ENCODE assay signal across 18 cellular contexts in the genomic region with DNA sequence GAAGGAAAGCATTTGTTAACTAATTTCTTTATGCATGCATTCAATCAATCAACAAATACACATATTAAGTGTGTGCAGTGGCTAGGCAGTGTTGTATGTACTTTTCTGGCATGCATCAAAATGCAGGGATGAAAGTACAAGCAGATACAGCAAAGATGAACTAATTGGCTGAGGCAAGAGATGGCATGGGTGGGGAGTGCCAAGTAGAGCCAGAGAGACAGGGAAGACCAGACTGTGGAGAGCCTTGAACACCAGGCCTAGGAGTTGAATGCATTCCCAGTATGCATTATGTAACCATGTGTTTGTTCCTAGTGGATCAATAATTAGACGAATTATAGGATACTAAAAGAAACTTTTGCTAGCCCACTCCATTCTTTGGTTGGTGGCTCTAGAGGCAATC. TPM values are rescaled to one million over a fixed set of nuclear protein-coding genes. Genes with fewer than 3 reads are reported as not detected.
DNase-seq lines count a peak whose midpoint lies in the region; ATAC-seq and TF ChIP-seq lines count a peak whose summit lies in the region.
"Had no signal": no experiment of that assay in that cellular context is flagged by ENCODE, and none has a peak within 500 bp of the region (broad histone marks: within the 10 kb centered on the region; RNA-seq: fewer than 3 reads in every experiment).

No MANE protein-coding gene starts in this region.

- no peak overlapping the region for H3K27ac ChIP-seq in prostate gland
- H3K27ac ChIP-seq: 22Rv1; A549; BLaER1 treated with 17β-estradiol and CSF1 and Interleukin-3, amounts not matched to agents 10 nM and 100 nM; C4-2B had no signal

- no peak overlapping the region for H3K4me3 Mint-ChIP-seq in activated CD4-positive, alpha-beta T cell treated with anti-CD3 and anti-CD28 coated beads, Interleukin-2, amount 10 ng/mL, durations not matched to agents 24 days and 14 days
- H3K4me3 Mint-ChIP-seq in activated T-cell treated with anti-CD3 and anti-CD28 coated beads, Interleukin-2, amount 50 U/mL, for 72 hours: no peak overlapping the region
- H3K4me3 Mint-ChIP-seq: B cell; CD4-positive, alpha-beta T cell; CD8-positive, alpha-beta T cell had no signal

- H3K4me1 ChIP-seq in prostate gland (replicated peaks): no peaks in the 10 kb centered on the region
- H3K4me1 ChIP-seq: A549; BLaER1 treated with 17β-estradiol and CSF1 and Interleukin-3, amounts not matched to agents 10 nM and 100 nM; Caco-2 had no signal

- H3K36me3 ChIP-seq in prostate gland: no peaks in the 10 kb centered on the region
- H3K36me3 ChIP-seq: BLaER1 treated with 17β-estradiol and CSF1 and Interleukin-3, amounts not matched to agents 10 nM and 100 nM had no signal

- peaks cover 8% of the 10 kb centered on the region for H3K9me3 Mint-ChIP-seq in activated CD4-positive, alpha-beta T cell treated with anti-CD3 and anti-CD28 coated beads, Interleukin-2, amount 10 ng/mL, durations not matched to agents 24 days and 14 days
- H3K9me3 Mint-ChIP-seq in activated T-cell treated with anti-CD3 and anti-CD28 coated beads, Interleukin-2, amount 50 U/mL, for 72 hours: peaks cover 0 to 1% of the 10 kb centered on the region in 2 donors

- TF ChIP-seq CTCF in epithelial cell of esophagus (IDR thresholded peaks at IDR 0.05; ENCODE audit: insufficient read depth, low read depth, low read length, missing control alignments) (no peak), prostate gland (IDR thresholded peaks at IDR 0.05) (no peak)

- WGBS in prostate gland: 55% methylated on average over 1 of the region's 1 CpG

- intact Hi-C loops in activated CD4-positive, alpha-beta T cell treated with anti-CD3 and anti-CD28 coated beads, Interleukin-2, amount 10 ng/mL, durations not matched to agents 24 days and 14 days (cut with micrococcal nuclease): no loop called here
- intact Hi-C loops in prostate gland (cut with DNase I): no loop called here

- DNase-seq in activated CD4-positive, alpha-beta T cell treated with anti-CD3 and anti-CD28 coated beads, Interleukin-2, amount 10 ng/mL, durations not matched to agents 24 days and 14 days: peak; percentile 24
- no peak for DNase-seq in activated CD4-positive, alpha-beta T cell treated with anti-CD3 and anti-CD28 coated beads for 4 hours
- DNase-seq in epithelial cell of esophagus (ENCODE audit: low read depth) (peak; percentile 36), prostate gland (ENCODE audit: low spot score) (peak; percentile 41)
- no peak for DNase-seq in activated T-cell treated with anti-CD3 and anti-CD28 coated beads, Interleukin-2, amount 50 U/mL, for 72 hours
- DNase-seq: AML-193; Caco-2; Calu3; CD4-positive, alpha-beta T cell; CD8-positive, alpha-beta T cell; DMS79 treated with DMSO at 0.1 percent for 48 hours; GF-D8 had no signal

- TF ChIP-seq POLR2A in prostate gland (IDR thresholded peaks at IDR 0.05): no peak

- no peak overlapping the region for H3K27ac Mint-ChIP-seq in activated CD4-positive, alpha-beta T cell treated with anti-CD3 and anti-CD28 coated beads, Interleukin-2, amount 10 ng/mL, durations not matched to agents 24 days and 14 days
- H3K27ac Mint-ChIP-seq in activated T-cell treated with anti-CD3 and anti-CD28 coated beads, Interleukin-2, amount 50 U/mL, for 72 hours: no peak overlapping the region
- H3K27ac Mint-ChIP-seq: B cell; CD4-positive, alpha-beta T cell; CD8-positive, alpha-beta T cell had no signal

- no peaks in the 10 kb centered on the region for H3K27me3 ChIP-seq in prostate gland (replicated peaks; ENCODE audit: insufficient read depth)
- H3K27me3 ChIP-seq: BLaER1 treated with 17β-estradiol and CSF1 and Interleukin-3, amounts not matched to agents 10 nM and 100 nM had no signal

- no peak overlapping the region for H3K4me3 ChIP-seq in epithelial cell of esophagus (ENCODE audit: low read length)
- no peak overlapping the region for H3K4me3 ChIP-seq in prostate gland
- H3K4me3 ChIP-seq: A549; BLaER1 treated with 17β-estradiol and CSF1 and Interleukin-3, amounts not matched to agents 10 nM and 100 nM had no signal

- H3K9me3 ChIP-seq in prostate gland: no peaks in the 10 kb centered on the region
- H3K9me3 ChIP-seq: A549, Caco-2 had no signal

- no peaks in the 10 kb centered on the region for H3K36me3 Mint-ChIP-seq in activated CD4-positive, alpha-beta T cell treated with anti-CD3 and anti-CD28 coated beads, Interleukin-2, amount 10 ng/mL, durations not matched to agents 24 days and 14 days (ENCODE audit: low read depth)
- no peaks in the 10 kb centered on the region for H3K36me3 Mint-ChIP-seq in activated T-cell treated with anti-CD3 and anti-CD28 coated beads, Interleukin-2, amount 50 U/mL, for 72 hours (ENCODE audit: insufficient read depth in 2 of 2)
- H3K36me3 Mint-ChIP-seq: CD8-positive, alpha-beta T cell had no signal

- no peak for ATAC-seq in activated T-cell treated with anti-CD3 and anti-CD28 coated beads, Interleukin-2, amount 50 U/mL, for 72 hours (replicated peaks in 1 of 2)
- ATAC-seq: A549; CD8-positive, alpha-beta T cell had no signal

- peaks cover 3% of the 10 kb centered on the region for H3K27me3 Mint-ChIP-seq in activated CD4-positive, alpha-beta T cell treated with anti-CD3 and anti-CD28 coated beads, Interleukin-2, amount 10 ng/mL, durations not matched to agents 24 days and 14 days
- no peaks in the 10 kb centered on the region for H3K27me3 Mint-ChIP-seq in activated T-cell treated with anti-CD3 and anti-CD28 coated beads, Interleukin-2, amount 50 U/mL, for 72 hours (ENCODE audit: low read depth)
- H3K27me3 Mint-ChIP-seq: B cell; CD4-positive, alpha-beta T cell had no signal

- no peaks in the 10 kb centered on the region for H3K4me1 Mint-ChIP-seq in activated CD4-positive, alpha-beta T cell treated with anti-CD3 and anti-CD28 coated beads, Interleukin-2, amount 10 ng/mL, durations not matched to agents 24 days and 14 days
- no peaks in the 10 kb centered on the region for H3K4me1 Mint-ChIP-seq in activated T-cell treated with anti-CD3 and anti-CD28 coated beads, Interleukin-2, amount 50 U/mL, for 72 hours (ENCODE audit: low read depth)
- H3K4me1 Mint-ChIP-seq: B cell had no signal

RNA-seq across cellular contexts. Expression of a gene that starts 17.3 kb away (rescaled TPM):
- total RNA-seq in activated CD4-positive, alpha-beta T cell treated with anti-CD3 and anti-CD28 coated beads, Interleukin-2, amount 10 ng/mL, durations not matched to agents 24 days and 14 days: not detected in 2 replicates
- 1 to 10 TPM in 1 of 2 donors, not detected in 1; 3.5 TPM for total RNA-seq in prostate gland
- total RNA-seq in activated T-cell treated with anti-CD3 and anti-CD28 coated beads, Interleukin-2, amount 50 U/mL, for 72 hours: not detected
- total RNA-seq: A172; B cell; Caco-2; Calu3; CD4-positive, alpha-beta T cell; CD8-positive, alpha-beta T cell had no signal

Comparison
In these comparisons a context has a peak if more than half of its experiments do, and no peak if none do; other contexts are left out.
1. DNase-seq: peak in activated CD4-positive, alpha-beta T cell treated with anti-CD3 and anti-CD28 coated beads, Interleukin-2, amount 10 ng/mL, durations not matched to agents 24 days and 14 days (single experiment), epithelial cell of esophagus (single experiment) and prostate gland (single experiment); none in activated CD4-positive, alpha-beta T cell treated with anti-CD3 and anti-CD28 coated beads for 4 hours (0 of 2) and activated T-cell treated with anti-CD3 and anti-CD28 coated beads, Interleukin-2, amount 50 U/mL, for 72 hours (0 of 2).